9 cellular contexts compared by ENCODE assay signal in the genomic region with DNA sequence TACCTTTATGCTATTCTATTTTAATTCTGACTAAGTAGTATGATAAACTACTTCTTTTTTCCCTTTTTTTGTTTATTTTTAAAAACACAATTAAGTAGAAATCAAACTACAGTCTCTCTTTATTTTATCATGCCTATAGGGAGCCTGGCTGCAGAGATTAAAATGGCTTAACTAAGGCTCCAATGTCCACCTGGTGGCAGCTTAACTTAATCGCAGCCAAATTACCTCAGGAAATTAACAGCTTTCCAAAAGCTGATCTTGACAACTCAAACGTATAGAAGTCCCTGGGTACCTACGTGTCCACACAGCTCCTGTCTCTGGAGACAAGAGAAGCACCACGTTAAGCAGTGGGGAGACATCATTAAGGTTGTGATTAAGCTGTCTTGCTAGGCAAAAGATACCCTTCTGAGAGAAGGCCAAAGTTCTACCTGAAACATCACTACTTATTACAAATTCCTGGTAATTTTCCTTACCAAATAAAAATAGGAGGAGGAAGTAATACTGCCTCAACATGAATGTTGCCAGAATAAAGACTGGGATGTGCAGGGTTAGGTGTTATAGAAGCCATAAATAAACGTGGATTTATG.
DNase-seq lines count a peak whose midpoint lies in the region; ATAC-seq and TF ChIP-seq lines count a peak whose summit lies in the region.
"Had no signal": no experiment of that assay in that cellular context is flagged by ENCODE, and none has a peak within 500 bp of the region (broad histone marks: within the 10 kb centered on the region; RNA-seq: fewer than 3 reads in every experiment).

No MANE protein-coding gene starts in this region.

- no peak overlapping the region for H3K4me3 ChIP-seq in PC-3 (ENCODE audit: low read length)
- H3K4me3 ChIP-seq in fibroblast of the aortic adventitia (ENCODE audit: low read depth, low read length): no peak overlapping the region
- no peak overlapping the region for H3K4me3 ChIP-seq in uterus

- peak; percentile 76 for ATAC-seq in PC-3
- ATAC-seq in HG02970 (IDR thresholded peaks at IDR 0.05; ENCODE audit: low FRiP score, unreplicated experiment): no peak
- no peak for ATAC-seq in HG03097 (IDR thresholded peaks at IDR 0.05; ENCODE audit: low FRiP score, unreplicated experiment)

- no peak overlapping the region for H3K9ac ChIP-seq in PC-3 (ENCODE audit: low read length)

- no peak for TF ChIP-seq POLR2A in uterus (IDR thresholded peaks at IDR 0.05)

- no peaks in the 10 kb centered on the region for H4K20me1 ChIP-seq in PC-3 (ENCODE audit: low read length)

- no TSS peak for BruUV-seq in PC-3 (replicated peaks; lab: Mats Ljungman, UMichigan)

- no peaks in the 10 kb centered on the region for H3K4me1 ChIP-seq in PC-3 (ENCODE audit: insufficient read depth, low read length)
- H3K4me1 ChIP-seq in uterus: no peaks in the 10 kb centered on the region

- in situ Hi-C loops in ACHN (cut with HindIII; ENCODE audit: low pct_ligation_motif_present, low pct_unique_long_range_greater_than_20kb, low sequenced_read_pairs) (no loop called here), GM13976 (cut with MboI; ENCODE audit: low sequenced_read_pairs, unreplicated experiment) (no loop called here)

- peak; percentile 27 for DNase-seq in ACHN
- DNase-seq in GM13976 (ENCODE audit: low spot score): no peak
- peak; percentile 72 for DNase-seq in PC-3
- peak; percentile 60 for DNase-seq in fibroblast of the aortic adventitia (ENCODE audit: low read depth)
- no peak for DNase-seq in stimulated activated CD4-positive, alpha-beta T cell treated with anti-CD3 and anti-CD28 coated beads, Interleukin-12 subunit alpha, Interleukin-12 subunit beta, amount 100 ng/mL, for 4 hours
- no peak for DNase-seq in uterus
- DNase-seq: activated naive CD4-positive, alpha-beta T cell treated with Interleukin-2 at 50 U/mL for 16 hours had no signal

- H3K4me2 ChIP-seq in PC-3 (ENCODE audit: low read length): no peak overlapping the region

- H3K27ac ChIP-seq in PC-3 (ENCODE audit: low read length) (no peak overlapping the region), uterus (no peak overlapping the region)

- H3K9me2 ChIP-seq in PC-3 (replicated peaks; ENCODE audit: low read length): no peaks in the 10 kb centered on the region

- TF ChIP-seq CTCF in GM13976 (IDR thresholded peaks at IDR 0.05; ENCODE audit: borderline replicate concordance, control extremely low read depth, extremely low read depth, insufficient read depth, missing control alignments): peak; percentile 4
- TF ChIP-seq CTCF in PC-3 (conservative IDR thresholded peaks at IDR 0.05; ENCODE audit: low read depth, low read length): peak; percentile 74
- TF ChIP-seq CTCF in fibroblast of the aortic adventitia (IDR thresholded peaks at IDR 0.05; ENCODE audit: insufficient read depth, low read length): peak; percentile 66
- TF ChIP-seq CTCF in uterus (IDR thresholded peaks at IDR 0.05): no peak

- no peaks in the 10 kb centered on the region for H3K36me3 ChIP-seq in PC-3 (ENCODE audit: low read depth, low read length)
- H3K36me3 ChIP-seq in uterus: no peaks in the 10 kb centered on the region

- peaks cover 80% of the 10 kb centered on the region for H3K27me3 ChIP-seq in PC-3 (ENCODE audit: low read length)
- no peaks in the 10 kb centered on the region for H3K27me3 ChIP-seq in uterus

- intact Hi-C loops in PC-3 (cut with micrococcal nuclease): loop anchor here (1.0 kb wide), 1 partner anchor 56 kb away; no protein-coding TSS in a partner anchor
- intact Hi-C loops in uterus (cut with DNase I; ENCODE audit: low total_unique reads): no loop called here

- no peaks in the 10 kb centered on the region for H3K79me2 ChIP-seq in PC-3 (ENCODE audit: low read length)

- CTCF ChIA-PET in PC-3 (lab: Charles Lee): interaction anchor here (0.6 to 1.0 kb wide), 3 partner anchors 17 to 128 kb away, joined by 3 to 4 read pairs (median 3); no protein-coding TSS in a partner anchor

- H3K9me3 ChIP-seq in PC-3 (ENCODE audit: low read length) (no peaks in the 10 kb centered on the region), uterus (no peaks in the 10 kb centered on the region)

- POLR2A ChIA-PET in PC-3 (lab: Charles Lee; ENCODE audit: unreplicated experiment): no interaction called here

- H2AFZ ChIP-seq in PC-3 (ENCODE audit: low read length): no peak overlapping the region

- H3F3A ChIP-seq in PC-3 (ENCODE audit: low read length, unreplicated experiment): no peaks in the 10 kb centered on the region

Comparison
In these comparisons a context has a peak if more than half of its experiments do, and no peak if none do; other contexts are left out.
1. DNase-seq: peak in ACHN (single experiment), PC-3 (single experiment) and fibroblast of the aortic adventitia (single experiment); none in GM13976 (single experiment), stimulated activated CD4-positive, alpha-beta T cell treated with anti-CD3 and anti-CD28 coated beads, Interleukin-12 subunit alpha, Interleukin-12 subunit beta, amount 100 ng/mL, for 4 hours (single experiment) and uterus (0 of 2).
2. CTCF ChIP-seq: peak in GM13976 (single experiment), PC-3 (single experiment) and fibroblast of the aortic adventitia (single experiment); none in uterus (0 of 4).